ENCODE assay signal across 12 cellular contexts in the genomic region with DNA sequence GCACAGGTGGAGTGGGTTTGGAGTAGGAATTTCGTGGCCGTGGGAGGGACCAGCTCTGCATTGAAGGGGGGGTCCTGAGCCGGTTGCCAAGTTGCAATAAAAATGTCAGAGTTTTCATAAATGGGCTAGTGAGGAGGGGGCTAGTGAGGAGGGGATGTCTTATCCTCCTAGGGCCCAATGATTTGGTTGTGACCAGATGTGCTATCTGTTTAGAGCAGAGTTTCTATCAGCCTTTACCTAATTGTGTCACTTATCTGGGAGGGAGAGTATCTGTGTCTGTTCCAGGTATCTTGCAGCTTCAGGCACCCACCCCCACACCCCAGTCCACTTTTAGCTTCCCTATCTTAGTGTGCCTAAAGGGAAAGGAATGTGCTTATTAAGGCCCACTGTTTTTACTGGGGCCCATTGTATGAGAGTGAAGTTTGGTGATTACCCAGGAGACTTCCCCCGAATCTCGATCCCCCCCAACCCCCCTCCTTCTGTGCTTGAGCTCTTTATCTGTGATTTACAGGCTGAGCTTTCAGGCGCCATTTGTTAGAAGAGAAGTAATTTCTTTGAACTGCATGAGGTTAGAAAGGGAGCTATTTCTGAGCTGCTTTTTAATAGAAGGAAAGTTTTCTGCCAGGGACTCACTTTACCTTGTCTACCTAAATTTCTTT. TPM values are rescaled to one million over a fixed set of nuclear protein-coding genes. Genes with fewer than 3 reads are reported as not detected.
DNase-seq lines count a peak whose midpoint lies in the region; ATAC-seq and TF ChIP-seq lines count a peak whose summit lies in the region.
"Had no signal": no experiment of that assay in that cellular context is flagged by ENCODE, and none has a peak within 500 bp of the region (broad histone marks: within the 10 kb centered on the region; RNA-seq: fewer than 3 reads in every experiment).

No MANE protein-coding gene starts in this region.

- H3K27me3 ChIP-seq in heart left ventricle (no peaks in the 10 kb centered on the region), tibial nerve (no peaks in the 10 kb centered on the region)

- H3K27me3 Mint-ChIP-seq in T-cell = peaks cover 3 to 4% of the 10 kb centered on the region in 2 donors

- ATAC-seq in T-cell (replicated peaks in 1 of 4) (no peak), heart left ventricle (peak; percentile 39 to 75 (median 62))

- no peak for TF ChIP-seq CTCF in heart left ventricle (IDR thresholded peaks at IDR 0.05)
- TF ChIP-seq CTCF in tibial nerve (IDR thresholded peaks at IDR 0.05) = no peak

- H3K9me3 ChIP-seq in heart left ventricle (peaks cover 0 to 10% (median 0%) of the 10 kb centered on the region in 12 donors), tibial nerve (no peaks in the 10 kb centered on the region)

- POLR2A ChIA-PET in T-cell (lab: Charles Lee) = interaction anchor here (0.6 kb wide), 2 partner anchors 24 to 88 kb away, joined by 3 to 4 read pairs; no protein-coding TSS in a partner anchor

- peak overlapping the region in 1 of 3 donors; percentile 3 for H3K4me3 Mint-ChIP-seq in T-cell
- H3K4me3 Mint-ChIP-seq: CD8-positive, alpha-beta T cell; naive B cell had no signal

- H3K27ac Mint-ChIP-seq in T-cell = peak overlapping the region; percentile 5 to 53
- H3K27ac Mint-ChIP-seq: CD8-positive, alpha-beta T cell; naive B cell had no signal

- intact Hi-C loops in heart left ventricle (cut with DNase I) = no loop called here

- TF ChIP-seq POLR2A in heart left ventricle (IDR thresholded peaks at IDR 0.05) (no peak), tibial nerve (IDR thresholded peaks at IDR 0.05) (no peak)

- peak overlapping the region in 10 of 12 donors; percentile 46 to 81 (median 67) for H3K27ac ChIP-seq in heart left ventricle
- no peak overlapping the region for H3K27ac ChIP-seq in tibial nerve

- no peak for TF ChIP-seq EP300 in tibial nerve (IDR thresholded peaks at IDR 0.05)

- WGBS in heart left ventricle, 4 donors = 35 to 50% (median 42%) methylated on average over 6 of the region's 6 CpGs
- WGBS in tibial nerve, 2 donors = 62 to 63% methylated on average over 6 of the region's 6 CpGs

- no peaks in the 10 kb centered on the region for H3K36me3 ChIP-seq in heart left ventricle
- H3K36me3 ChIP-seq in tibial nerve = no peaks in the 10 kb centered on the region

- no peaks in the 10 kb centered on the region for H3K9me3 Mint-ChIP-seq in T-cell

- H3K36me3 Mint-ChIP-seq in T-cell = no peaks in the 10 kb centered on the region

- DNase-seq in A172 (ENCODE audit: low spot score) = peak; percentile 56
- peak; percentile 13 for DNase-seq in H4 (ENCODE audit: low spot score)
- DNase-seq in T-cell = no peak
- DNase-seq in heart left ventricle = no peak
- DNase-seq in SW 1271 (lab: John Stamatoyannopoulos, UW) = no peak
- DNase-seq in NCI-H2107 treated with DMSO at 0.1 percent for 48 hours (lab: John Stamatoyannopoulos, UW; ENCODE audit: unreplicated experiment) = no peak
- DNase-seq in NK-92 treated with Interleukin-12 subunit alpha and Interleukin-12 subunit beta, amount 100 ng/mL, for 24 hours (lab: John Stamatoyannopoulos, UW) = no peak
- DNase-seq in tibial nerve (ENCODE audit: low spot score in 2 of 2) = no peak
- DNase-seq: activated effector memory CD4-positive, alpha-beta T cell treated with anti-CD3 and anti-CD28 coated beads, Interleukin-2, amount 50 U/mL, for 16 hours; CD8-positive, alpha-beta T cell; effector memory CD4-positive, alpha-beta T cell; naive B cell had no signal

- CTCF ChIA-PET in T-cell (lab: Charles Lee) = no interaction called here

- H3K4me1 Mint-ChIP-seq in T-cell = peaks cover 29 to 47% (median 31%) of the 10 kb centered on the region in 3 donors

- no peak overlapping the region for H3K4me3 ChIP-seq in heart left ventricle
- H3K4me3 ChIP-seq in tibial nerve = no peak overlapping the region

- H3K4me1 ChIP-seq in heart left ventricle = peaks cover 0 to 96% (median 29%) of the 10 kb centered on the region in 12 donors
- H3K4me1 ChIP-seq in tibial nerve = peaks cover 0 to 34% (median 3%) of the 10 kb centered on the region in 4 donors

RNA-seq across cellular contexts. Expression of gene PPCDC, which starts 42.6 kb away (rescaled TPM):
- 16.1 and 19.1 TPM in 2 replicates for total RNA-seq in A172 (2014; rRNA removed; shearing (Covaris generic))
- total RNA-seq in H4 (2014; rRNA removed; shearing (Covaris generic)) = 5.4 and 11.6 TPM in 2 replicates
- 10 to 100 TPM in 4 of 5 donors, 1 to 10 TPM in 1; 9.3 to 14.3 (median 11.8) TPM for total RNA-seq in T-cell
- total RNA-seq in heart left ventricle = 10 to 100 TPM in 2 of 9 donors, 1 to 10 TPM in 7; 3.6 to 13.0 (median 4.9) TPM
- 1 to 10 TPM; 8.2 to 9.3 TPM for polyA plus RNA-seq in heart left ventricle
- 10 to 100 TPM; 19.8 to 42.5 (median 36.4) TPM for total RNA-seq in tibial nerve

Comparison
In these comparisons a context has a peak if more than half of its experiments do, and no peak if none do; other contexts are left out.
1. DNase-seq: peak in A172 (single experiment) and H4 (single experiment); none in T-cell (0 of 34), heart left ventricle (0 of 5), SW 1271 (0 of 2), NCI-H2107 treated with DMSO at 0.1 percent for 48 hours (single experiment), NK-92 treated with Interleukin-12 subunit alpha and Interleukin-12 subunit beta, amount 100 ng/mL, for 24 hours (single experiment) and tibial nerve (0 of 2).
2. ATAC-seq: peak in heart left ventricle (4 of 4); none in T-cell (0 of 4).
3. H3K27ac ChIP-seq: peak in heart left ventricle (10 of 12); none in tibial nerve (0 of 4).